Comparison of ENCODE assay signal across 21 cellular contexts in genomic region chr4:11746734-11747133, GRCh38.
DNase-seq lines count a peak whose midpoint lies in the region; ATAC-seq and TF ChIP-seq lines count a peak whose summit lies in the region.
"Had no signal": no experiment of that assay in that cellular context is flagged by ENCODE, and none has a peak within 500 bp of the region (broad histone marks: within the 10 kb centered on the region; RNA-seq: fewer than 3 reads in every experiment).

No MANE protein-coding gene starts in this region.

- ATAC-seq in HCT116 (no peak), RWPE2 (ENCODE audit: low read depth) (no peak), mucosa of descending colon (peak; percentile 62)
- ATAC-seq: CD8-positive, alpha-beta T cell; GM23338; Panc1; Right ventricle myocardium inferior had no signal

- TF ChIP-seq RAD21 in HCT116 (IDR thresholded peaks at IDR 0.05; ENCODE audit: low read depth): no peak

- H2AFZ ChIP-seq in HCT116 (ENCODE audit: low read depth, low read length, poor library complexity, severe bottlenecking): no peak overlapping the region
- H2AFZ ChIP-seq: GM23338 had no signal

- peak overlapping the region; percentile 10; the same call in 1 of the 2 replicates for H3K9ac ChIP-seq in HCT116 (ENCODE audit: low read length)

- H3K79me2 ChIP-seq in HCT116 (ENCODE audit: insufficient read depth, low read length): no peaks in the 10 kb centered on the region

- no peaks in the 10 kb centered on the region for H3K9me2 ChIP-seq in HCT116 (ENCODE audit: insufficient read depth)

- H3K9me3 Mint-ChIP-seq in CD8-positive, alpha-beta memory T cell: peaks cover 0 to 4% (median 1%) of the 10 kb centered on the region in 5 donors
- H3K9me3 Mint-ChIP-seq: CD8-positive, alpha-beta T cell; GM23338 had no signal

- H3K27me3 Mint-ChIP-seq in CD8-positive, alpha-beta memory T cell: peaks cover 0 to 1% of the 10 kb centered on the region in 2 donors

- H3K27me3 ChIP-seq in HCT116 (ENCODE audit: insufficient read depth, low read length) (no peaks in the 10 kb centered on the region), RWPE2 (ENCODE audit: insufficient read depth, poor library complexity, severe bottlenecking) (no peaks in the 10 kb centered on the region)
- H3K27me3 ChIP-seq in CD8-positive, alpha-beta memory T cell (ENCODE audit: insufficient read depth, low read length, poor library complexity, severe bottlenecking): no peaks in the 10 kb centered on the region
- H3K27me3 ChIP-seq: SJSA1 had no signal

- intact Hi-C loops in HCT116 (cut with micrococcal nuclease) (no loop called here), mucosa of descending colon (cut with DNase I, micrococcal nuclease) (no loop called here)

- no peak for TF ChIP-seq CTCF in HCT116 (IDR thresholded peaks at IDR 0.05 in 2 of 3, conservative IDR thresholded peaks at IDR 0.05 in 1 of 3; ENCODE audit: borderline replicate concordance in 1 of 3, insufficient read depth in 1 of 3, low read depth in 2 of 3, low read length in 2 of 3)
- no peak for TF ChIP-seq CTCF in RWPE2 (IDR thresholded peaks at IDR 0.05; ENCODE audit: poor library complexity, severe bottlenecking)
- no peak for TF ChIP-seq CTCF in fibroblast of pulmonary artery (IDR thresholded peaks at IDR 0.05; ENCODE audit: low read length, missing control alignments)
- no peak for TF ChIP-seq CTCF in mucosa of descending colon (IDR thresholded peaks at IDR 0.05)

- H3K27ac ChIP-seq in HCT116 (ENCODE audit: low read depth, low read length) (no peak overlapping the region), RWPE2 (ENCODE audit: poor library complexity, severe bottlenecking) (peak overlapping the region; percentile 88)
- H3K27ac ChIP-seq in CD8-positive, alpha-beta memory T cell (ENCODE audit: low read depth, low read length): no peak overlapping the region
- H3K27ac ChIP-seq: SJSA1 had no signal

- H3K36me3 ChIP-seq in HCT116 (ENCODE audit: control insufficient read depth in 1 of 2, insufficient read depth in 2 of 2, low read length in 2 of 2) (no peaks in the 10 kb centered on the region), RWPE2 (ENCODE audit: low read depth) (no peaks in the 10 kb centered on the region), mucosa of descending colon (ENCODE audit: low read depth) (no peaks in the 10 kb centered on the region)
- no peaks in the 10 kb centered on the region for H3K36me3 ChIP-seq in CD8-positive, alpha-beta memory T cell (ENCODE audit: insufficient read depth, low read length)
- H3K36me3 ChIP-seq: HAP-1, SJSA1 had no signal

- no peaks in the 10 kb centered on the region for H3K36me3 Mint-ChIP-seq in CD8-positive, alpha-beta memory T cell
- H3K36me3 Mint-ChIP-seq: CD8-positive, alpha-beta T cell; IgD-negative memory B cell had no signal

- RAD21 ChIA-PET in HCT116 (lab: Charles Lee; ENCODE audit: low non-redundant PET in 1 of 2, low total read pairs in 2 of 2, uncharacterized antibody in 2 of 2, unreplicated experiment in 2 of 2): no interaction called here

- CTCF ChIA-PET in HCT116 (lab: Charles Lee): no interaction called here
- CTCF ChIA-PET in CD8-positive, alpha-beta memory T cell (lab: Charles Lee): no interaction called here

- TF ChIP-seq POLR2A in HCT116 (IDR thresholded peaks at IDR 0.05; ENCODE audit: borderline replicate concordance, extremely low read depth, insufficient read depth, insufficient read length): no peak

- no peak overlapping the region for H3K4me2 ChIP-seq in HCT116 (ENCODE audit: low read length)
- H3K4me2 ChIP-seq: GM23338 had no signal

- peaks cover 42 to 63% of the 10 kb centered on the region in 2 experiments for H3K4me1 ChIP-seq in HCT116 (ENCODE audit: control insufficient read depth in 1 of 2, insufficient read depth in 2 of 2, low read length in 2 of 2)
- peaks cover 20% of the 10 kb centered on the region for H3K4me1 ChIP-seq in RWPE2 (ENCODE audit: insufficient read depth, poor library complexity, severe bottlenecking)
- H3K4me1 ChIP-seq in mucosa of descending colon (ENCODE audit: low read depth): no peaks in the 10 kb centered on the region
- no peaks in the 10 kb centered on the region for H3K4me1 ChIP-seq in CD8-positive, alpha-beta memory T cell (ENCODE audit: insufficient read depth, low read length)
- H3K4me1 ChIP-seq: HAP-1, SJSA1 had no signal

- DNase-seq in HCT116 (ENCODE audit: low read depth, low spot score) (no peak), RWPE2 (ENCODE audit: low spot score) (no peak), fibroblast of pulmonary artery (ENCODE audit: low read depth) (peak; percentile 25), mucosa of descending colon (no peak), EL (no peak)
- no peak for DNase-seq in NK-92 treated with Interleukin-12 subunit alpha and Interleukin-12 subunit beta, amount 100 ng/mL, for 24 hours (lab: John Stamatoyannopoulos, UW)
- DNase-seq in CD8-positive, alpha-beta memory T cell: no peak
- DNase-seq: AML-193; C1 segment of cervical spinal cord; Calu3; CD8-positive, alpha-beta T cell; DMS153; NCI-H1417; NCI-H1694 treated with DMSO at 0.1 percent for 48 hours; NCI-H748 treated with DMSO at 0.1 percent for 48 hours had no signal

- POLR2A ChIA-PET in HCT116 (lab: Charles Lee): no interaction called here
- POLR2A ChIA-PET in CD8-positive, alpha-beta memory T cell (lab: Charles Lee): no interaction called here

- no peak overlapping the region for H3K4me3 Mint-ChIP-seq in CD8-positive, alpha-beta memory T cell
- H3K4me3 Mint-ChIP-seq: CD8-positive, alpha-beta T cell; GM23338; IgD-negative memory B cell had no signal

- H3K4me3 ChIP-seq in HCT116 (replicated peaks in 1 of 2; ENCODE audit: low read depth in 1 of 2, low read length in 2 of 2): no peak overlapping the region
- H3K4me3 ChIP-seq in RWPE2 (ENCODE audit: severe bottlenecking): no peak overlapping the region
- H3K4me3 ChIP-seq in fibroblast of pulmonary artery (replicated peaks; ENCODE audit: low read depth, low read length): no peak overlapping the region
- no peak overlapping the region for H3K4me3 ChIP-seq in mucosa of descending colon
- no peak overlapping the region for H3K4me3 ChIP-seq in CD8-positive, alpha-beta memory T cell (ENCODE audit: low read length)
- H3K4me3 ChIP-seq: GM23338, HAP-1, SJSA1 had no signal

- no TSS peak for BruUV-seq in HCT116 (replicated peaks; lab: Mats Ljungman, UMichigan)

- H4K20me1 ChIP-seq in HCT116 (ENCODE audit: insufficient read depth): no peaks in the 10 kb centered on the region

- H3K4me1 Mint-ChIP-seq in CD8-positive, alpha-beta memory T cell: no peaks in the 10 kb centered on the region
- H3K4me1 Mint-ChIP-seq: GM23338 had no signal

- H3K9me3 ChIP-seq in HCT116 (ENCODE audit: control insufficient read depth in 1 of 2, insufficient read depth in 1 of 2, low read depth in 1 of 2, low read length in 2 of 2) (no peaks in the 10 kb centered on the region), RWPE2 (ENCODE audit: severe bottlenecking) (no peaks in the 10 kb centered on the region), mucosa of descending colon (no peaks in the 10 kb centered on the region)
- no peaks in the 10 kb centered on the region for H3K9me3 ChIP-seq in CD8-positive, alpha-beta memory T cell (ENCODE audit: low read length)
- H3K9me3 ChIP-seq: HAP-1, SJSA1 had no signal

- H3K27ac Mint-ChIP-seq in CD8-positive, alpha-beta memory T cell: no peak overlapping the region
- H3K27ac Mint-ChIP-seq: CD8-positive, alpha-beta T cell; GM23338; IgD-negative memory B cell had no signal

TF ChIP-seq in HCT116, 20 proteins besides CTCF, POLR2A, EP300 and RAD21:
- TF ChIP-seq REST (IDR thresholded peaks at IDR 0.05; ENCODE audit: low read depth) (no peak), ZBTB33 (IDR thresholded peaks at IDR 0.05; ENCODE audit: extremely low read depth, insufficient replicate concordance, low read length) (no peak), CEBPB (IDR thresholded peaks at IDR 0.05; ENCODE audit: low read depth) (no peak), EZH2 (IDR thresholded peaks at IDR 0.05) (no peak)
